8 cellular contexts compared by ENCODE assay signal in the genomic region with DNA sequence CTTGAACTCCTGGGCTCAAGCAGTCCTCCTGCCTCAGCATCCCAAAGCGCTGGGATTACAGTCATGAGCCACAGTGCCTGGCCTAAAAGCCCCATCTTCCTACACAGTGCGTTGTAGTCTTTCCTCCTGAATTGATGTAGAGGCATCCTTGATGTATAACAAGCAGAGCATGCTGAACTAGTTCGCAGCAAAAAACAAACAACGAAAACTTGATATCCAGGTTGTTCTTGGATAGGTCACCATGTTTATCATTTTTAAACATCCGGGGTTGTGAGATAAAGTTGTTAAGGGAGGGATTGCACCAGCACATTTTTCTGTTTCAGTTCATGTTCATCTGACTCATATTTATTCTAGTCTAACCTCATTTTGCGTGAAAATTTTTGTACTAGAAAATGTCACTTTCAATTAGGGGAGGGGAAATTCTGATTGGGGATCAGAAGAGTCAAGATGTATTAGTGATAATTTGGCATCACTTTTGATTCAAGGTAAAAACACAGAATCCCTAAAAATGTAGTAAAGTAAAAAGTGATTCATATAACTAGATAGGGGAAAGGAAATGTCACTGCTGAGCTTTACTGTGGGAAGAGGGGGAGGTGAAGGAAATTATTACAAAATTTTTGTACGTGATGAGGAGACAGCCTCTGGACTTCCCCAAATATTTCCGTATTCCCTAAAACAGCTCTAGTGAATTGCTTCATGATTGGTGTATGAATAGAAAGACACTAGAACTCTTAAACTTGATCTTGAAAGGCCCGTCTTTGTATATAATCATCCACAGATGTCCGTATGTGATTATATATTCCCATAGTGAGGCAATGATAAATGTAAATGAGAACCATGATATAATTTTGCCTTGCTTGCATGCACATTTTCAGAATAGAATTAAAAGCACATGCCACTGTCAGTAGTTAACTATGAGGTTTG. TPM values are rescaled to one million over a fixed set of nuclear protein-coding genes. Genes with fewer than 3 reads are reported as not detected.
A peak's percentile ranks its signal among the peaks of the same experiment; 100 is the strongest.
DNase-seq lines count a peak whose midpoint lies in the region; ATAC-seq and TF ChIP-seq lines count a peak whose summit lies in the region.

No MANE protein-coding gene starts in this region.

- H3K4me3 ChIP-seq in adipocyte (ENCODE audit: low read length) (peak overlapping the region; percentile 23), liver (ENCODE audit: low read depth in 1 of 3, low read length in 3 of 3) (no peak overlapping the region), H7 (ENCODE audit: insufficient read depth, low read depth, low read length) (no peak overlapping the region)

- no peaks in the 10 kb centered on the region for H3K9me3 ChIP-seq in adipocyte (ENCODE audit: control insufficient read depth, low read length)
- no peaks in the 10 kb centered on the region for H3K9me3 ChIP-seq in liver (ENCODE audit: control insufficient read depth in 4 of 4, low read length in 3 of 4)

- no peak for TF ChIP-seq CTCF in GM13976 (IDR thresholded peaks at IDR 0.05; ENCODE audit: borderline replicate concordance, control extremely low read depth, extremely low read depth, insufficient read depth, missing control alignments)
- TF ChIP-seq CTCF in liver (IDR thresholded peaks at IDR 0.05; ENCODE audit: low read depth, low read length, missing input control), result no peak

- no peaks in the 10 kb centered on the region for H3K27me3 ChIP-seq in adipocyte (replicated peaks; ENCODE audit: control insufficient read depth, insufficient read depth, low read length)
- H3K27me3 ChIP-seq in liver (ENCODE audit: control insufficient read depth in 4 of 4, insufficient read depth in 4 of 4, low read length in 3 of 4), result no peaks in the 10 kb centered on the region
- no peaks in the 10 kb centered on the region for H3K27me3 ChIP-seq in H7 (ENCODE audit: control insufficient read depth, insufficient read depth, low read length)

- peak overlapping the region; percentile 56 to 72 for H3K27ac ChIP-seq in liver (ENCODE audit: low read depth in 1 of 2, low read length in 2 of 2)

- peaks cover 36% of the 10 kb centered on the region for H3K4me1 ChIP-seq in adipocyte (ENCODE audit: control insufficient read depth, insufficient read depth, low read length)
- peaks cover 0 to 3% (median 2%) of the 10 kb centered on the region in 4 donors for H3K4me1 ChIP-seq in liver (ENCODE audit: control insufficient read depth in 4 of 4, insufficient read depth in 4 of 4, low read length in 3 of 4)

- DNase-seq in GM13976 (ENCODE audit: low spot score), result peak; percentile 51
- peak; percentile 92 for DNase-seq in adipocyte (ENCODE audit: low read depth)
- DNase-seq in NCI-H345 (lab: John Stamatoyannopoulos, UW), result no peak
- DNase-seq in H7, result no peak
- no peak for DNase-seq in activated CD4-positive, CD25-positive, alpha-beta regulatory T cell treated with anti-CD3 and anti-CD28 coated beads, Interleukin-2, amount 50 U/mL, for 72 hours

- ATAC-seq in HG03175 (IDR thresholded peaks at IDR 0.05; ENCODE audit: unreplicated experiment) (peak; percentile 52), HG02678 (IDR thresholded peaks at IDR 0.05; ENCODE audit: unreplicated experiment) (no peak)

- no peaks in the 10 kb centered on the region for H3K36me3 ChIP-seq in adipocyte (ENCODE audit: control insufficient read depth, insufficient read depth, low read length, severe bottlenecking)
- no peaks in the 10 kb centered on the region for H3K36me3 ChIP-seq in liver (ENCODE audit: control insufficient read depth in 4 of 4, insufficient read depth in 3 of 4, low read depth in 1 of 4, low read length in 3 of 4)
- no peaks in the 10 kb centered on the region for H3K36me3 ChIP-seq in H7 (replicated peaks; ENCODE audit: control insufficient read depth, insufficient read depth, low read length)

- WGBS in liver, result 67% methylated on average over 10 of the region's 10 CpGs

- no peak for TF ChIP-seq RAD21 in liver (IDR thresholded peaks at IDR 0.05)

- H3K9ac ChIP-seq in adipocyte (ENCODE audit: low read length), result peak overlapping the region; percentile 30
- no peak overlapping the region for H3K9ac ChIP-seq in liver (ENCODE audit: low read depth in 1 of 2, low read length in 2 of 2)

- in situ Hi-C loops in GM13976 (cut with MboI; ENCODE audit: low sequenced_read_pairs, unreplicated experiment), result no loop called here

TF ChIP-seq in liver, 16 proteins besides CTCF, POLR2A, EP300 and RAD21:
- TF ChIP-seq FOXA1 (IDR thresholded peaks at IDR 0.05), result no peak
- TF ChIP-seq, protein P1, sequence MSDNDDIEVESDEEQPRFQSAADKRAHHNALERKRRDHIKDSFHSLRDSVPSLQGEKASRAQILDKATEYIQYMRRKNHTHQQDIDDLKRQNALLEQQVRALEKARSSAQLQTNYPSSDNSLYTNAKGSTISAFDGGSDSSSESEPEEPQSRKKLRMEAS (IDR thresholded peaks at IDR 0.05), result peak; percentile 62
- peak in 1 of 2 donors; percentile 22 for TF ChIP-seq JUND (IDR thresholded peaks at IDR 0.05)
- TF ChIP-seq HNF4A (conservative IDR thresholded peaks at IDR 0.05), result no peak

RNA-seq across cellular contexts. Expression of a gene that starts 22.9 kb away (rescaled TPM):
- 10 to 100 TPM in 1 of 2 donors, 1 to 10 TPM in 1; 9.9 to 26.5 TPM for total RNA-seq in liver
- polyA plus RNA-seq in liver, result 1 to 10 TPM; 3.8 to 5.2 TPM
- total RNA-seq in H7 (2014; rRNA removed; shearing (Covaris generic)), result 27.2 and 31.2 TPM in 2 replicates

RNA-seq across cellular contexts. Expression of a gene that starts 55.0 kb away (rescaled TPM):
- total RNA-seq in liver, result 10 to 100 TPM in 1 of 2 donors, 1 to 10 TPM in 1; 9.8 to 41.1 TPM
- polyA plus RNA-seq in liver, result 100 to 1,000 TPM in 1 of 2 donors, 10 to 100 TPM in 1; 40.3 to 184 TPM
- total RNA-seq in H7 (2014; rRNA removed; shearing (Covaris generic)), result 26.9 and 29.0 TPM in 2 replicates

Comparison
In these comparisons a context has a peak if more than half of its experiments do, and no peak if none do; other contexts are left out.
1. DNase-seq: peak in GM13976 (single experiment) and adipocyte (single experiment); none in NCI-H345 (single experiment), H7 (single experiment) and activated CD4-positive, CD25-positive, alpha-beta regulatory T cell treated with anti-CD3 and anti-CD28 coated beads, Interleukin-2, amount 50 U/mL, for 72 hours (single experiment).